ENCODE assay signal across 8 cellular contexts in genomic region chr9:112819635-112820496, GRCh38.
DNase-seq lines count a peak whose midpoint lies in the region; ATAC-seq and TF ChIP-seq lines count a peak whose summit lies in the region.

No MANE protein-coding gene starts in this region.

- no peak overlapping the region for H2BK5ac ChIP-seq in neuronal stem cell (ENCODE audit: low read length)

- H2AFZ ChIP-seq in neuronal stem cell (ENCODE audit: low read length), result no peak overlapping the region

- H4K8ac ChIP-seq in neuronal stem cell (ENCODE audit: low read depth, low read length), result no peak overlapping the region

- no peak overlapping the region for H3K4ac ChIP-seq in neuronal stem cell (ENCODE audit: low read length)

- H3K4me1 ChIP-seq in esophagus squamous epithelium (no peaks in the 10 kb centered on the region), neuronal stem cell (ENCODE audit: control insufficient read depth in 2 of 2, insufficient read depth in 1 of 2, low read depth in 1 of 2, low read length in 2 of 2) (no peaks in the 10 kb centered on the region)

- H3K23ac ChIP-seq in neuronal stem cell (ENCODE audit: low read depth, low read length, poor library complexity), result no peak overlapping the region

- no peak overlapping the region for H3K4me3 ChIP-seq in esophagus squamous epithelium
- H3K4me3 ChIP-seq in neuronal stem cell (ENCODE audit: low read length in 2 of 2), result no peak overlapping the region

- DNase-seq in COLO829 (ENCODE audit: low spot score) (peak; percentile 70), GM19238 (ENCODE audit: insufficient read length, low spot score) (peak; percentile 18), RPMI7951 (ENCODE audit: low read depth) (peak; percentile 70), esophagus squamous epithelium (lab: John Stamatoyannopoulos, UW) (no peak), neuronal stem cell (ENCODE audit: low spot score) (peak; percentile 33), activated gamma-delta T cell (lab: John Stamatoyannopoulos, UW) (no peak)

- intact Hi-C loops in esophagus squamous epithelium (cut with DNase I), result loop anchor here (10.0 kb wide), 1 partner anchor 735 kb away; no protein-coding TSS in a partner anchor

- H2BK12ac ChIP-seq in neuronal stem cell (ENCODE audit: low read length), result no peak overlapping the region

- H3K36me3 ChIP-seq in esophagus squamous epithelium (peaks cover 0 to 20% (median 0%) of the 10 kb centered on the region in 3 donors), neuronal stem cell (replicated peaks in 1 of 2; ENCODE audit: control insufficient read depth in 2 of 2, insufficient read depth in 2 of 2, low read length in 2 of 2) (peaks cover 2 to 9% of the 10 kb centered on the region in 2 donors)

- no peaks in the 10 kb centered on the region for H3K9me3 ChIP-seq in esophagus squamous epithelium
- H3K9me3 ChIP-seq in neuronal stem cell (replicated peaks in 1 of 2; ENCODE audit: control insufficient read depth in 2 of 2, insufficient read depth in 1 of 2, low read depth in 1 of 2, low read length in 2 of 2), result no peaks in the 10 kb centered on the region

- no peak overlapping the region for H2BK15ac ChIP-seq in neuronal stem cell (ENCODE audit: low read length)

- H4K91ac ChIP-seq in neuronal stem cell (ENCODE audit: low read depth, low read length, poor library complexity), result no peak overlapping the region

- 38 to 56% methylated on average over 6 to 7 of the region's 7 CpGs for WGBS in esophagus squamous epithelium, 2 donors
- WGBS in neuronal stem cell (ENCODE audit: extremely low coverage in 2 of 2, insufficient read length in 2 of 2, insufficient replicate concordance in 1 of 2), 2 donors, result no CpG with 5 or more reads among the region's 7 CpGs

- no peak overlapping the region for H2AK5ac ChIP-seq in neuronal stem cell (ENCODE audit: low read depth, low read length)

- TF ChIP-seq POLR2A in esophagus squamous epithelium (IDR thresholded peaks at IDR 0.05), result no peak

- ATAC-seq in HG03039 (IDR thresholded peaks at IDR 0.05; ENCODE audit: unreplicated experiment), result no peak

- no peaks in the 10 kb centered on the region for H3K27me3 ChIP-seq in esophagus squamous epithelium
- H3K27me3 ChIP-seq in neuronal stem cell (ENCODE audit: control insufficient read depth in 3 of 3, insufficient read depth in 3 of 3, low read depth in 1 of 3, low read length in 3 of 3), result no peaks in the 10 kb centered on the region

- no peaks in the 10 kb centered on the region for H3K79me1 ChIP-seq in neuronal stem cell (ENCODE audit: low read depth, low read length)

- no peak overlapping the region for H3K27ac ChIP-seq in esophagus squamous epithelium
- H3K27ac ChIP-seq in neuronal stem cell (replicated peaks; ENCODE audit: low read length), result no peak overlapping the region

- no peak overlapping the region for H3K9ac ChIP-seq in neuronal stem cell (ENCODE audit: low read depth, low read length, poor library complexity)

- H3K18ac ChIP-seq in neuronal stem cell (ENCODE audit: low read length), result no peak overlapping the region

- TF ChIP-seq CTCF in LNCAP (IDR thresholded peaks at IDR 0.05), result peak; percentile 82
- peak; percentile 21 to 75 (median 63) for TF ChIP-seq CTCF in esophagus squamous epithelium (IDR thresholded peaks at IDR 0.05)

- no peak overlapping the region for H3K14ac ChIP-seq in neuronal stem cell (ENCODE audit: low read length)

- no peak overlapping the region for H3K4me2 ChIP-seq in neuronal stem cell (ENCODE audit: insufficient read depth, low read length, poor library complexity, severe bottlenecking)

- no peak overlapping the region for H2BK120ac ChIP-seq in neuronal stem cell (ENCODE audit: low read depth, low read length)

Comparison
In these comparisons a context has a peak if more than half of its experiments do, and no peak if none do; other contexts are left out.
1. DNase-seq: peak in COLO829 (single experiment), GM19238 (single experiment), RPMI7951 (single experiment) and neuronal stem cell (single experiment); none in esophagus squamous epithelium (single experiment) and activated gamma-delta T cell (single experiment).